1 cellular context compared by ENCODE assay signal in the genomic region with DNA sequence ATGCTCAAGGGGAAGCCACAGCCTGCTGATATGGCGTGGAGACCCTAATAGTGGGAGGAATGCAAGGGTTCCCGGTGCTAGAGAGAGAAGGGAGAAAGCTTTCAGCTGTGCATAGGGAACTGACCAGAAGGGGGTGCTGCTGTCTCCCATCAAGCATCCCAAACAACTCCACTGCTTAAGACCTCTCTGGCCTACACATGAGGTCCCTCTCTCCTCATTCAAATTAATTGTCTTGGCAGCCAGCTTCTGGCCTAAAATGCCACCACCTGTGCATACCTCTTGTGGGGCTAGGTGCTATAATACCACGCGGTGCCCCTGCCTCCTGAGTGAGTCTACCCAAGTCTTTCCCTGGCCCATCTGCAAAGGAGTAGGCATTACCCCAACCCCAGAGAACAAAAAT.
TF ChIP-seq lines count a peak whose summit lies in the region.

No MANE protein-coding gene starts in this region.

TF ChIP-seq in HCT116, 20 proteins besides CTCF, POLR2A, EP300 and RAD21 (continued from another document):
- TF ChIP-seq, protein P1, sequence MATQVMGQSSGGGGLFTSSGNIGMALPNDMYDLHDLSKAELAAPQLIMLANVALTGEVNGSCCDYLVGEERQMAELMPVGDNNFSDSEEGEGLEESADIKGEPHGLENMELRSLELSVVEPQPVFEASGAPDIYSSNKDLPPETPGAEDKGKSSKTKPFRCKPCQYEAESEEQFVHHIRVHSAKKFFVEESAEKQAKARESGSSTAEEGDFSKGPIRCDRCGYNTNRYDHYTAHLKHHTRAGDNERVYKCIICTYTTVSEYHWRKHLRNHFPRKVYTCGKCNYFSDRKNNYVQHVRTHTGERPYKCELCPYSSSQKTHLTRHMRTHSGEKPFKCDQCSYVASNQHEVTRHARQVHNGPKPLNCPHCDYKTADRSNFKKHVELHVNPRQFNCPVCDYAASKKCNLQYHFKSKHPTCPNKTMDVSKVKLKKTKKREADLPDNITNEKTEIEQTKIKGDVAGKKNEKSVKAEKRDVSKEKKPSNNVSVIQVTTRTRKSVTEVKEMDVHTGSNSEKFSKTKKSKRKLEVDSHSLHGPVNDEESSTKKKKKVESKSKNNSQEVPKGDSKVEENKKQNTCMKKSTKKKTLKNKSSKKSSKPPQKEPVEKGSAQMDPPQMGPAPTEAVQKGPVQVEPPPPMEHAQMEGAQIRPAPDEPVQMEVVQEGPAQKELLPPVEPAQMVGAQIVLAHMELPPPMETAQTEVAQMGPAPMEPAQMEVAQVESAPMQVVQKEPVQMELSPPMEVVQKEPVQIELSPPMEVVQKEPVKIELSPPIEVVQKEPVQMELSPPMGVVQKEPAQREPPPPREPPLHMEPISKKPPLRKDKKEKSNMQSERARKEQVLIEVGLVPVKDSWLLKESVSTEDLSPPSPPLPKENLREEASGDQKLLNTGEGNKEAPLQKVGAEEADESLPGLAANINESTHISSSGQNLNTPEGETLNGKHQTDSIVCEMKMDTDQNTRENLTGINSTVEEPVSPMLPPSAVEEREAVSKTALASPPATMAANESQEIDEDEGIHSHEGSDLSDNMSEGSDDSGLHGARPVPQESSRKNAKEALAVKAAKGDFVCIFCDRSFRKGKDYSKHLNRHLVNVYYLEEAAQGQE (IDR thresholded peaks at IDR 0.05; ENCODE audit: low read depth): no peak
- TF ChIP-seq SP1 (IDR thresholded peaks at IDR 0.05; ENCODE audit: low read depth) (no peak), ELF1 (IDR thresholded peaks at IDR 0.05; ENCODE audit: borderline replicate concordance, low read depth) (no peak), JUND (IDR thresholded peaks at IDR 0.05) (no peak)
